In the genomic region with DNA sequence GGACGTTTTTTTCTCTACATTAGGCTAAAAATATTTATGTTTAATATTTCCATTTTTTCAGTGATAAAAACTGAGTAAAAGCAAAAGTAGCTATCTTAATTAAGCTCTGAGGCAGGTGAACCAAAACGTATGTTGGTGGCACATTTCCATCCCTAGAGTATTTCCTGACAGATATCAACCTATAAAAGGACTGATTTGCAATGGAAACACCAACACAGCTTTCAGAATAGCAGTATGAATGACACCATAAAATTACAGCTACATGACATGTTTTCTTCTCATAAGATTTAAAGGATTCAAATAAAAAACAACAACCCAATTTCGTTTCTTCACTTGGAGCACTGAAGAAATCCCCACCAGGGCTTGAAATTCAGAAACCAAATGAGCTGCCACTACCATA, we compare ENCODE assay signal across 17 cellular contexts.
"Had no signal": no experiment of that assay in that cellular context is flagged by ENCODE, and none has a peak within 500 bp of the region (broad histone marks: within the 10 kb centered on the region; RNA-seq: fewer than 3 reads in every experiment).

No MANE protein-coding gene starts in this region.

- FAIRE-seq: K562, RCC 7860 had no signal

- H3K27ac Mint-ChIP-seq: IgD-negative memory B cell had no signal

- H3K4me2 ChIP-seq: KMS-11 had no signal

- H3K27ac ChIP-seq: KMS-11, SJSA1, SK-N-MC had no signal

- H3K4me3 Mint-ChIP-seq: IgD-negative memory B cell had no signal

- H3K36me3 ChIP-seq: SJSA1 had no signal

- H3K9me3 Mint-ChIP-seq: IgD-negative memory B cell had no signal

- H3K36me3 Mint-ChIP-seq: IgD-negative memory B cell had no signal

- H3K4me3 ChIP-seq: K562, SJSA1, SK-N-MC had no signal

- H3K9me3 ChIP-seq: SJSA1 had no signal

- H3K4me1 Mint-ChIP-seq: IgD-negative memory B cell had no signal

- H3K27me3 ChIP-seq: SJSA1 had no signal

- DNase-seq: Kasumi-1, MM.1S, NCI-H1436, NCI-H187, NCI-H2029, NCI-H2171 treated with DMSO at 0.1 percent for 48 hours, NCI-H446 treated with DMSO at 0.1 percent for 48 hours, NCI-H82, Right ventricle myocardium superior, RPMI8226, SIG-M5 had no signal

- ATAC-seq: K562 had no signal
